ENCODE assay signal across 19 cellular contexts in the genomic region with DNA sequence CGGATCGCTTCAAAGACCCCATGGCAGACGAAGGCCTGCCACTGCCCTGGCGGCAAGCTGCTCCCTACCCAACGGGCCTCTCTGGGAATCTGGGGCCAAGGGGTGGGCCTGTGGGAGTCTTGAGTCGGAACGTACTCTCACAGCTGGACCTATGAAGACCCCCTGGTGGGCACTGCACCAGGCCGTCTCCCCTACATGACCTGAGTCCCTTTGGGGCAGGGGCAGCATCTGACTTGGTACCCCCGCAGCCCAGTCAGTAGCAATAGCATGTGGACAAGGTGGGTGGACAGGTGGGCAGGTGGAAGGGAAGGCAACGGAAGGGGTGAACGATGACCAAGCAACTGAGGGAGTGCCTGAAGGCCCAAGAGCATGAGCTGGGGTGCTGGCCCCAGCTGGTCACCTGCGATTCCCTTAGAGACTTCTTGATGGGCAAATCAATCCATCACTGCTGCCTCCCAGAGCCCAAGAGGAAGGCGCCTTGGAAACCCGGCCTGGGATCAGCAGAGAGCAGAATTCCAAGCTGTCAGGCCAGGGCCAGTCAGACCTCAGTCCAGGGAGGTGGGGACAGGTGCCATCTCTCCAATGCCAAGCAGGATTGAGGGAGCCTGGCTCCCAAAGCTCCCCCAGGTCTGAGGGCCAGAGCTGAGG. TPM values are rescaled to one million over a fixed set of nuclear protein-coding genes. Genes with fewer than 3 reads are reported as not detected.
DNase-seq lines count a peak whose midpoint lies in the region; ATAC-seq and TF ChIP-seq lines count a peak whose summit lies in the region.
"Had no signal": no experiment of that assay in that cellular context is flagged by ENCODE, and none has a peak within 500 bp of the region (broad histone marks: within the 10 kb centered on the region; RNA-seq: fewer than 3 reads in every experiment).

No MANE protein-coding gene starts in this region.

- CTCF ChIA-PET in T-cell (lab: Charles Lee): no interaction called here

- peak overlapping the region; percentile 77 for H3K9ac ChIP-seq in MM.1S (ENCODE audit: low read length)
- H3K9ac ChIP-seq in endodermal cell (ENCODE audit: extremely low read depth, low read length, poor library complexity, severe bottlenecking): no peak overlapping the region
- no peak overlapping the region for H3K9ac ChIP-seq in neural progenitor cell
- H3K9ac ChIP-seq: SK-N-SH had no signal

- H3K27me3 ChIP-seq in MM.1S (replicated peaks; ENCODE audit: insufficient read depth, low read length) (no peaks in the 10 kb centered on the region), endodermal cell (ENCODE audit: control insufficient read depth, insufficient read depth, low read length, poor library complexity, severe bottlenecking) (no peaks in the 10 kb centered on the region), neural progenitor cell (no peaks in the 10 kb centered on the region)

- no peak for TF ChIP-seq CTCF in CD14-positive monocyte (IDR thresholded peaks at IDR 0.05)
- no peak for TF ChIP-seq CTCF in MM.1S (IDR thresholded peaks at IDR 0.05; ENCODE audit: low read length)
- TF ChIP-seq CTCF in endodermal cell (conservative IDR thresholded peaks at IDR 0.05): no peak
- TF ChIP-seq CTCF in neural progenitor cell (IDR thresholded peaks at IDR 0.05): no peak

- peaks cover 0 to 9% (median 0%) of the 10 kb centered on the region in 3 donors for H3K27me3 Mint-ChIP-seq in CD14-positive monocyte (ENCODE audit: low read depth in 3 of 3)
- no peaks in the 10 kb centered on the region for H3K27me3 Mint-ChIP-seq in endodermal cell (ENCODE audit: insufficient read depth)
- H3K27me3 Mint-ChIP-seq in neural progenitor cell (ENCODE audit: insufficient read depth, low read depth): peaks cover 4% of the 10 kb centered on the region
- H3K27me3 Mint-ChIP-seq in T-cell: no peaks in the 10 kb centered on the region
- H3K27me3 Mint-ChIP-seq: IgD-negative memory B cell had no signal

- 89 to 90% methylated on average over 5 to 14 of the region's 14 CpGs for WGBS in endodermal cell (ENCODE audit: insufficient coverage in 1 of 2, insufficient read length in 1 of 2), 2 experiments

- no peak overlapping the region for H3K4me3 ChIP-seq in MM.1S (ENCODE audit: low read length)
- no peak overlapping the region for H3K4me3 ChIP-seq in endodermal cell (ENCODE audit: low read length)
- no peak overlapping the region for H3K4me3 ChIP-seq in neural progenitor cell

- peaks cover 90% of the 10 kb centered on the region for H3K79me2 ChIP-seq in MM.1S (ENCODE audit: low read length)
- no peaks in the 10 kb centered on the region for H3K79me2 ChIP-seq in neural progenitor cell (ENCODE audit: low read depth)

- H3K36me3 Mint-ChIP-seq in CD14-positive monocyte (peaks cover 71 to 95% of the 10 kb centered on the region in 2 donors), endodermal cell (ENCODE audit: low read depth) (peaks cover 28% of the 10 kb centered on the region), neural progenitor cell (no peaks in the 10 kb centered on the region), T-cell (peaks cover 14% of the 10 kb centered on the region)
- H3K36me3 Mint-ChIP-seq: IgD-negative memory B cell had no signal

- H3K4me1 Mint-ChIP-seq in CD14-positive monocyte (peaks cover 81% of the 10 kb centered on the region), endodermal cell (peaks cover 20% of the 10 kb centered on the region), neural progenitor cell (peaks cover 73% of the 10 kb centered on the region), T-cell (peaks cover 65 to 70% (median 69%) of the 10 kb centered on the region in 3 donors)

- H3K36me3 ChIP-seq in MM.1S (replicated peaks; ENCODE audit: insufficient read depth, low read length) (0 out of 2 replicates have a peak, but pooled peaks cover 5% of the 10 kb centered on the region), endodermal cell (ENCODE audit: control insufficient read depth, insufficient read depth, low read length) (peaks cover 11% of the 10 kb centered on the region), neural progenitor cell (no peaks in the 10 kb centered on the region)

- H3K9me3 ChIP-seq in MM.1S (replicated peaks; ENCODE audit: insufficient read depth, low read length): no peaks in the 10 kb centered on the region
- no peaks in the 10 kb centered on the region for H3K9me3 ChIP-seq in endodermal cell (ENCODE audit: control insufficient read depth, low read length)
- no peaks in the 10 kb centered on the region for H3K9me3 ChIP-seq in neural progenitor cell (ENCODE audit: low read depth)
- H3K9me3 ChIP-seq: SK-N-SH had no signal

- H2AFZ ChIP-seq in MM.1S (ENCODE audit: low read length) (no peak overlapping the region), neural progenitor cell (replicated peaks) (no peak overlapping the region)

- H3K4me1 ChIP-seq in MM.1S (ENCODE audit: low read length) (peaks cover 51% of the 10 kb centered on the region), endodermal cell (ENCODE audit: control insufficient read depth, insufficient read depth, low read length) (peaks cover 5% of the 10 kb centered on the region), neural progenitor cell (peaks cover 14% of the 10 kb centered on the region)

- peak overlapping the region; percentile 99 for H3K27ac ChIP-seq in MM.1S (ENCODE audit: low read length)
- peak overlapping the region; percentile 50 for H3K27ac ChIP-seq in endodermal cell (ENCODE audit: low read depth, low read length)
- H3K27ac ChIP-seq in neural progenitor cell: no peak overlapping the region

- H3F3A ChIP-seq in MM.1S (ENCODE audit: insufficient read depth, low read length) (peaks cover 29% of the 10 kb centered on the region), neural progenitor cell (ENCODE audit: low read depth) (no peaks in the 10 kb centered on the region)

- intact Hi-C loops in CD14-positive monocyte (cut with micrococcal nuclease): loop anchor here in 1 of 2 donors (10.0 kb wide), 1 partner anchor 458 kb away; no protein-coding TSS in a partner anchor

- peak overlapping the region in 5 of 7 donors; percentile 11 to 98 (median 66) for H3K27ac Mint-ChIP-seq in CD14-positive monocyte
- H3K27ac Mint-ChIP-seq in endodermal cell: no peak overlapping the region
- H3K27ac Mint-ChIP-seq in neural progenitor cell: peak overlapping the region; percentile 99
- H3K27ac Mint-ChIP-seq in T-cell: no peak overlapping the region
- H3K27ac Mint-ChIP-seq: IgD-negative memory B cell had no signal

- no peak for ATAC-seq in T-cell (replicated peaks in 1 of 4)

- H4K20me1 ChIP-seq in MM.1S (ENCODE audit: insufficient read depth, low read length) (no peaks in the 10 kb centered on the region), neural progenitor cell (ENCODE audit: low read depth) (peaks cover 12% of the 10 kb centered on the region)

- H3K9me2 ChIP-seq in MM.1S (replicated peaks; ENCODE audit: insufficient read depth, low read length): no peaks in the 10 kb centered on the region
- H3K9me2 ChIP-seq: SK-N-SH had no signal

- no peak overlapping the region for H3K4me3 Mint-ChIP-seq in CD14-positive monocyte
- no peak overlapping the region for H3K4me3 Mint-ChIP-seq in endodermal cell
- H3K4me3 Mint-ChIP-seq in neural progenitor cell: no peak overlapping the region
- H3K4me3 Mint-ChIP-seq in T-cell: no peak overlapping the region
- H3K4me3 Mint-ChIP-seq: IgD-negative memory B cell had no signal

- H3K9me3 Mint-ChIP-seq in CD14-positive monocyte (no peaks in the 10 kb centered on the region), endodermal cell (no peaks in the 10 kb centered on the region), neural progenitor cell (no peaks in the 10 kb centered on the region), T-cell (no peaks in the 10 kb centered on the region)
- H3K9me3 Mint-ChIP-seq: IgD-negative memory B cell had no signal

- H3K4me2 ChIP-seq in MM.1S (ENCODE audit: low read depth, low read length) (peak overlapping the region; percentile 53), neural progenitor cell (no peak overlapping the region)
- H3K4me2 ChIP-seq: SK-N-SH had no signal

- POLR2A ChIA-PET in T-cell (lab: Charles Lee): no interaction called here

- DNase-seq in CD14-positive monocyte (ENCODE audit: low spot score): no peak
- DNase-seq in MM.1S: no peak
- DNase-seq in endodermal cell: no peak
- no peak for DNase-seq in neural progenitor cell (ENCODE audit: low spot score)
- DNase-seq in NCI-H1105 treated with DMSO at 0.1 percent for 48 hours (lab: John Stamatoyannopoulos, UW): no peak
- DNase-seq in T-cell: no peak
- no peak for DNase-seq in HT-29 (ENCODE audit: low spot score)
- no peak for DNase-seq in A172 (ENCODE audit: low spot score)
- DNase-seq: C1 segment of cervical spinal cord, DND-41, Karpas-422, NCI-H1092, NCI-H2081 treated with DMSO at 0.1 percent for 48 hours, NCI-H446 treated with DMSO at 0.1 percent for 48 hours, OCI-M1, SHP77 treated with DMSO at 0.1 percent for 48 hours had no signal

RNA-seq across cellular contexts. Expression of a gene that starts 35.3 kb away (rescaled TPM):
- 10 to 100 TPM; 48.7 to 79.0 TPM for polyA plus RNA-seq in CD14-positive monocyte
- total RNA-seq in endodermal cell (10 to 100 TPM; 74.4 to 88.3 TPM), neural progenitor cell (ENCODE audit: low replicate concordance) (17.6 and 46.1 TPM in 2 replicates), T-cell (100 to 1,000 TPM; 117 to 162 (median 148) TPM)
- polyA plus RNA-seq in endodermal cell (2013, experiment 1 of 2): 33.5 TPM
- 27.9 TPM for polyA plus RNA-seq in endodermal cell (2013, experiment 2 of 2)
- total RNA-seq in HT-29 (2014; rRNA removed; shearing (Covaris generic)): 109 and 161 TPM in 2 replicates
- total RNA-seq in A172 (2014; rRNA removed; shearing (Covaris generic)): 54.4 and 61.7 TPM in 2 replicates

RNA-seq across cellular contexts. Expression of a gene that starts 42.7 kb away (rescaled TPM):
- polyA plus RNA-seq in CD14-positive monocyte: under 1 TPM; 0.18 to 0.53 TPM
- total RNA-seq in endodermal cell (10 to 100 TPM in 1 of 2 donors, 1 to 10 TPM in 1; 3.7 to 13.3 TPM), neural progenitor cell (ENCODE audit: low replicate concordance) (0.11 and 2.3 TPM in 2 replicates), T-cell (1 to 10 TPM; 1.1 to 6.1 (median 1.7) TPM)
- 8.9 TPM for polyA plus RNA-seq in endodermal cell (2013, experiment 1 of 2)
- 7.1 TPM for polyA plus RNA-seq in endodermal cell (2013, experiment 2 of 2)
- total RNA-seq in HT-29 (2014; rRNA removed; shearing (Covaris generic)): 0.29 and 0.79 TPM in 2 replicates
- total RNA-seq in A172 (2014; rRNA removed; shearing (Covaris generic)): 6.5 and 8.8 TPM in 2 replicates
- total RNA-seq: G401 had no signal
- polyA plus RNA-seq: IgD-negative memory B cell had no signal

Comparison
In these comparisons a context has a peak if more than half of its experiments do, and no peak if none do; other contexts are left out.
1. H3K27ac Mint-ChIP-seq: peak in CD14-positive monocyte (5 of 7) and neural progenitor cell (single experiment); none in endodermal cell (single experiment) and T-cell (0 of 2).